Comparison of ENCODE assay signal across 9 cellular contexts in genomic region chr4:47287735-47288134, GRCh38.
DNase-seq lines count a peak whose midpoint lies in the region; ATAC-seq lines count a peak whose summit lies in the region.
"Had no signal": no experiment of that assay in that cellular context is flagged by ENCODE, and none has a peak within 500 bp of the region (broad histone marks: within the 10 kb centered on the region; RNA-seq: fewer than 3 reads in every experiment).

No MANE protein-coding gene starts in this region.

- H3K36me3 Mint-ChIP-seq in activated T-helper 2 cell treated with anti-CD3 and anti-CD28 coated beads, Interferon-gamma antibody, Interleukin-2, Interleukin-4, amounts not matched to agents 10 μg/mL and 5 μg/mL and 100 μg/mL, durations not matched to agents 14 hours and 24 hours and 36 hours (ENCODE audit: low read depth): no peaks in the 10 kb centered on the region
- H3K36me3 Mint-ChIP-seq: activated naive CD8-positive, alpha-beta T cell had no signal

- no peaks in the 10 kb centered on the region for H3K27me3 Mint-ChIP-seq in activated T-helper 2 cell treated with anti-CD3 and anti-CD28 coated beads, Interferon-gamma antibody, Interleukin-2, Interleukin-4, amounts not matched to agents 10 μg/mL and 5 μg/mL and 100 μg/mL, durations not matched to agents 14 hours and 24 hours and 36 hours (ENCODE audit: low read depth)

- H3K4me1 Mint-ChIP-seq in activated T-helper 2 cell treated with anti-CD3 and anti-CD28 coated beads, Interferon-gamma antibody, Interleukin-2, Interleukin-4, amounts not matched to agents 10 μg/mL and 5 μg/mL and 100 μg/mL, durations not matched to agents 14 hours and 24 hours and 36 hours (ENCODE audit: low read depth): no peaks in the 10 kb centered on the region

- no peak overlapping the region for H3K27ac Mint-ChIP-seq in activated T-helper 2 cell treated with anti-CD3 and anti-CD28 coated beads, Interferon-gamma antibody, Interleukin-2, Interleukin-4, amounts not matched to agents 10 μg/mL and 5 μg/mL and 100 μg/mL, durations not matched to agents 14 hours and 24 hours and 36 hours
- H3K27ac Mint-ChIP-seq: activated naive CD8-positive, alpha-beta T cell had no signal

- DNase-seq in RKO (ENCODE audit: low spot score) (peak; percentile 49), non-pigmented ciliary epithelial cell (ENCODE audit: low read depth) (peak; percentile 35), posterior cingulate gyrus (no peak)
- no peak for DNase-seq in activated CD4-positive, alpha-beta T cell treated with anti-CD3 and anti-CD28 coated beads, Interleukin-2, amount 50 U/mL, for 48 hours
- DNase-seq in activated T-helper 2 cell treated with anti-CD3 and anti-CD28 coated beads, Interferon-gamma antibody, Interleukin-2, Interleukin-4, amounts not matched to agents 10 μg/mL and 5 μg/mL and 100 μg/mL, durations not matched to agents 14 hours and 24 hours and 36 hours (ENCODE audit: low spot score): no peak

- no peak overlapping the region for H3K4me3 Mint-ChIP-seq in activated T-helper 2 cell treated with anti-CD3 and anti-CD28 coated beads, Interferon-gamma antibody, Interleukin-2, Interleukin-4, amounts not matched to agents 10 μg/mL and 5 μg/mL and 100 μg/mL, durations not matched to agents 14 hours and 24 hours and 36 hours (ENCODE audit: low read depth)
- H3K4me3 Mint-ChIP-seq: activated naive CD8-positive, alpha-beta T cell had no signal

- peak; percentile 93 for ATAC-seq in GM18870 (IDR thresholded peaks at IDR 0.05; ENCODE audit: unreplicated experiment)
- ATAC-seq in HG02884 (IDR thresholded peaks at IDR 0.05; ENCODE audit: unreplicated experiment): peak; percentile 88
- no peak for ATAC-seq in HG02840 (IDR thresholded peaks at IDR 0.05; ENCODE audit: low FRiP score, unreplicated experiment)

- intact Hi-C loops in posterior cingulate gyrus (cut with DNase I): no loop called here
- intact Hi-C loops in activated T-helper 2 cell treated with anti-CD3 and anti-CD28 coated beads, Interferon-gamma antibody, Interleukin-2, Interleukin-4, amounts not matched to agents 10 μg/mL and 5 μg/mL and 100 μg/mL, durations not matched to agents 14 hours and 24 hours and 36 hours (cut with micrococcal nuclease): no loop called here

- H3K9me3 Mint-ChIP-seq in activated T-helper 2 cell treated with anti-CD3 and anti-CD28 coated beads, Interferon-gamma antibody, Interleukin-2, Interleukin-4, amounts not matched to agents 10 μg/mL and 5 μg/mL and 100 μg/mL, durations not matched to agents 14 hours and 24 hours and 36 hours: no peaks in the 10 kb centered on the region

Comparison
In these comparisons a context has a peak if more than half of its experiments do, and no peak if none do; other contexts are left out.
1. DNase-seq: peak in RKO (single experiment) and non-pigmented ciliary epithelial cell (single experiment); none in posterior cingulate gyrus (0 of 10), activated CD4-positive, alpha-beta T cell treated with anti-CD3 and anti-CD28 coated beads, Interleukin-2, amount 50 U/mL, for 48 hours (0 of 2) and activated T-helper 2 cell treated with anti-CD3 and anti-CD28 coated beads, Interferon-gamma antibody, Interleukin-2, Interleukin-4, amounts not matched to agents 10 μg/mL and 5 μg/mL and 100 μg/mL, durations not matched to agents 14 hours and 24 hours and 36 hours (single experiment).